In genomic region chr1:65395887-65396612, GRCh38 we compare ENCODE assay signal across 1 cellular context.
TF ChIP-seq lines count a peak whose summit lies in the region.

No MANE protein-coding gene starts in this region.

TF ChIP-seq in GM23338, 12 proteins besides CTCF, POLR2A, EP300 and RAD21 (continued from another document):
- TF ChIP-seq, protein P1, sequence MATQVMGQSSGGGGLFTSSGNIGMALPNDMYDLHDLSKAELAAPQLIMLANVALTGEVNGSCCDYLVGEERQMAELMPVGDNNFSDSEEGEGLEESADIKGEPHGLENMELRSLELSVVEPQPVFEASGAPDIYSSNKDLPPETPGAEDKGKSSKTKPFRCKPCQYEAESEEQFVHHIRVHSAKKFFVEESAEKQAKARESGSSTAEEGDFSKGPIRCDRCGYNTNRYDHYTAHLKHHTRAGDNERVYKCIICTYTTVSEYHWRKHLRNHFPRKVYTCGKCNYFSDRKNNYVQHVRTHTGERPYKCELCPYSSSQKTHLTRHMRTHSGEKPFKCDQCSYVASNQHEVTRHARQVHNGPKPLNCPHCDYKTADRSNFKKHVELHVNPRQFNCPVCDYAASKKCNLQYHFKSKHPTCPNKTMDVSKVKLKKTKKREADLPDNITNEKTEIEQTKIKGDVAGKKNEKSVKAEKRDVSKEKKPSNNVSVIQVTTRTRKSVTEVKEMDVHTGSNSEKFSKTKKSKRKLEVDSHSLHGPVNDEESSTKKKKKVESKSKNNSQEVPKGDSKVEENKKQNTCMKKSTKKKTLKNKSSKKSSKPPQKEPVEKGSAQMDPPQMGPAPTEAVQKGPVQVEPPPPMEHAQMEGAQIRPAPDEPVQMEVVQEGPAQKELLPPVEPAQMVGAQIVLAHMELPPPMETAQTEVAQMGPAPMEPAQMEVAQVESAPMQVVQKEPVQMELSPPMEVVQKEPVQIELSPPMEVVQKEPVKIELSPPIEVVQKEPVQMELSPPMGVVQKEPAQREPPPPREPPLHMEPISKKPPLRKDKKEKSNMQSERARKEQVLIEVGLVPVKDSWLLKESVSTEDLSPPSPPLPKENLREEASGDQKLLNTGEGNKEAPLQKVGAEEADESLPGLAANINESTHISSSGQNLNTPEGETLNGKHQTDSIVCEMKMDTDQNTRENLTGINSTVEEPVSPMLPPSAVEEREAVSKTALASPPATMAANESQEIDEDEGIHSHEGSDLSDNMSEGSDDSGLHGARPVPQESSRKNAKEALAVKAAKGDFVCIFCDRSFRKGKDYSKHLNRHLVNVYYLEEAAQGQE (IDR thresholded peaks at IDR 0.05; ENCODE audit: unreplicated experiment) = no peak
- TF ChIP-seq EZH2 (IDR thresholded peaks at IDR 0.05; ENCODE audit: low read depth, unreplicated experiment) (no peak), CREB1 (CRISPR knock-in tag; IDR thresholded peaks at IDR 0.05; ENCODE audit: low read depth) (no peak)
TF ChIP-seq in GM23338: peak in this region for 0.
